ENCODE assay signal across 3 cellular contexts in genomic region chr2:17181051-17181450, GRCh38.
TF ChIP-seq lines count a peak whose summit lies in the region.

No MANE protein-coding gene starts in this region.

TF ChIP-seq in HepG2, 621 proteins besides CTCF, POLR2A, EP300 and RAD21 (continued from another document):
- no peak for TF ChIP-seq MXD3 (CRISPR knock-in tag; IDR thresholded peaks at IDR 0.05)
- TF ChIP-seq, protein P1, sequence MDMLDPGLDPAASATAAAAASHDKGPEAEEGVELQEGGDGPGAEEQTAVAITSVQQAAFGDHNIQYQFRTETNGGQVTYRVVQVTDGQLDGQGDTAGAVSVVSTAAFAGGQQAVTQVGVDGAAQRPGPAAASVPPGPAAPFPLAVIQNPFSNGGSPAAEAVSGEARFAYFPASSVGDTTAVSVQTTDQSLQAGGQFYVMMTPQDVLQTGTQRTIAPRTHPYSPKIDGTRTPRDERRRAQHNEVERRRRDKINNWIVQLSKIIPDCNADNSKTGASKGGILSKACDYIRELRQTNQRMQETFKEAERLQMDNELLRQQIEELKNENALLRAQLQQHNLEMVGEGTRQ (IDR thresholded peaks at IDR 0.05; ENCODE audit: low read depth, low read length): 0 out of 2 replicates have a peak, but pooled peaks have one; percentile 8
- TF ChIP-seq, protein P1 (CRISPR knock-in tag; IDR thresholded peaks at IDR 0.05; ENCODE audit: borderline replicate concordance): no peak
TF ChIP-seq in HepG2: peak in this region for 2.

TF ChIP-seq in K562, 482 proteins besides CTCF, POLR2A, EP300 and RAD21:
- peak; percentile 51 for TF ChIP-seq TFE3 (CRISPR knock-in tag; IDR thresholded peaks at IDR 0.05)
- TF ChIP-seq ZNF699 (CRISPR knock-in tag; IDR thresholded peaks at IDR 0.05; ENCODE audit: insufficient replicate concordance): no peak
- TF ChIP-seq, protein P2, sequence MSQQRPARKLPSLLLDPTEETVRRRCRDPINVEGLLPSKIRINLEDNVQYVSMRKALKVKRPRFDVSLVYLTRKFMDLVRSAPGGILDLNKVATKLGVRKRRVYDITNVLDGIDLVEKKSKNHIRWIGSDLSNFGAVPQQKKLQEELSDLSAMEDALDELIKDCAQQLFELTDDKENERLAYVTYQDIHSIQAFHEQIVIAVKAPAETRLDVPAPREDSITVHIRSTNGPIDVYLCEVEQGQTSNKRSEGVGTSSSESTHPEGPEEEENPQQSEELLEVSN (IDR thresholded peaks at IDR 0.05; ENCODE audit: borderline replicate concordance in 1 of 2, extremely low read depth in 1 of 2, insufficient read depth in 1 of 2, insufficient read length in 1 of 2, low read depth in 1 of 2, low read length in 1 of 2, poor library complexity in 1 of 2, severe bottlenecking in 1 of 2): no peak
TF ChIP-seq in K562: peak in this region for 1.

TF ChIP-seq in neural cell, 6 proteins besides CTCF, POLR2A, EP300 and RAD21 (continued from another document):
- TF ChIP-seq, protein P3, sequence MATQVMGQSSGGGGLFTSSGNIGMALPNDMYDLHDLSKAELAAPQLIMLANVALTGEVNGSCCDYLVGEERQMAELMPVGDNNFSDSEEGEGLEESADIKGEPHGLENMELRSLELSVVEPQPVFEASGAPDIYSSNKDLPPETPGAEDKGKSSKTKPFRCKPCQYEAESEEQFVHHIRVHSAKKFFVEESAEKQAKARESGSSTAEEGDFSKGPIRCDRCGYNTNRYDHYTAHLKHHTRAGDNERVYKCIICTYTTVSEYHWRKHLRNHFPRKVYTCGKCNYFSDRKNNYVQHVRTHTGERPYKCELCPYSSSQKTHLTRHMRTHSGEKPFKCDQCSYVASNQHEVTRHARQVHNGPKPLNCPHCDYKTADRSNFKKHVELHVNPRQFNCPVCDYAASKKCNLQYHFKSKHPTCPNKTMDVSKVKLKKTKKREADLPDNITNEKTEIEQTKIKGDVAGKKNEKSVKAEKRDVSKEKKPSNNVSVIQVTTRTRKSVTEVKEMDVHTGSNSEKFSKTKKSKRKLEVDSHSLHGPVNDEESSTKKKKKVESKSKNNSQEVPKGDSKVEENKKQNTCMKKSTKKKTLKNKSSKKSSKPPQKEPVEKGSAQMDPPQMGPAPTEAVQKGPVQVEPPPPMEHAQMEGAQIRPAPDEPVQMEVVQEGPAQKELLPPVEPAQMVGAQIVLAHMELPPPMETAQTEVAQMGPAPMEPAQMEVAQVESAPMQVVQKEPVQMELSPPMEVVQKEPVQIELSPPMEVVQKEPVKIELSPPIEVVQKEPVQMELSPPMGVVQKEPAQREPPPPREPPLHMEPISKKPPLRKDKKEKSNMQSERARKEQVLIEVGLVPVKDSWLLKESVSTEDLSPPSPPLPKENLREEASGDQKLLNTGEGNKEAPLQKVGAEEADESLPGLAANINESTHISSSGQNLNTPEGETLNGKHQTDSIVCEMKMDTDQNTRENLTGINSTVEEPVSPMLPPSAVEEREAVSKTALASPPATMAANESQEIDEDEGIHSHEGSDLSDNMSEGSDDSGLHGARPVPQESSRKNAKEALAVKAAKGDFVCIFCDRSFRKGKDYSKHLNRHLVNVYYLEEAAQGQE (IDR thresholded peaks at IDR 0.05; ENCODE audit: borderline replicate concordance): no peak
- no peak for TF ChIP-seq SMC3 (conservative IDR thresholded peaks at IDR 0.05; ENCODE audit: poor library complexity)
- no peak for TF ChIP-seq POLR2AphosphoS5 (IDR thresholded peaks at IDR 0.05)
- no peak for TF ChIP-seq MXI1 (conservative IDR thresholded peaks at IDR 0.05; ENCODE audit: poor library complexity, severe bottlenecking)
